In the genomic region with DNA sequence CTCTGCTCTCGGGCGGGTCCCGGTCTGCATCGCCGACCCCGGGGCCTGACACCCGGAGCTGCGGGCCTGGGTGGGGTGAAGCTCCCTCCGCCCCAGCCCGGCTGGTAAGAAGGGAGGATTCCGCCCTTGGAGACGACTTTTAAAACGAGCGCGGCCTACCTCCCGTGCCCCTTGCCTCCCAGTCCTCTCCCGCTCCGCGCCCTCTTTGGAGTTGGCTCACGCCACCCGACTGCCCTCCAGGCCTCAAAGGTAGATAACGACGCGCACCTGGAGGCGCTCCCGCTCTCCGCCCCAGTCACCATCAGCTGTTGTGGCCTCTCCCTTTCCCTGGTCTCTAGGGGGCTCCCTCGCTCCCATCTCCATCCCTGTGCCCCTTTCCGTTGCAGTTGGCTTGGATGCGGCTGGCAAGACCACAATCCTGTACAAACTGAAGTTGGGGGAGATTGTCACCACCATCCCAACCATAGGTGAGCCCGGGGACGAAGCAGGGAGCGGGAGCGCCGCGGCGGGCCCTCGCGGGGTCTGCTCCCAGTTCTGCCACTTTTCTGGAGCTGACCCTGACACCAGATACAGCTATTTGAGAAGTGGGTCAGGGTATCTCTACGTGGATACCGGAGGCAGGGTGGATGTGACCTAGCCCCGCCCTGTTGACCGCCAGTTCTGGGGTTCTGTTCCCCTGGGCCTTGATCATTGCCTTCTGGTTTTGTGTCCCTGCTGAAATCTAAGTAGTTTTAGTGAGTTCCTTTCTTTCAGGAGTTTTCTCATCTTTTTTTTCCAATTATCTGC, we compare ENCODE assay signal across 8 cellular contexts. TPM values are rescaled to one million over a fixed set of nuclear protein-coding genes. Genes with fewer than 3 reads are reported as not detected.
DNase-seq lines count a peak whose midpoint lies in the region; ATAC-seq and FAIRE-seq lines count a peak whose summit lies in the region.

No MANE protein-coding gene starts in this region.

- peaks cover 17 to 53% (median 51%) of the 10 kb centered on the region in 4 donors for H3K4me1 Mint-ChIP-seq in naive thymus-derived CD8-positive, alpha-beta T cell

- peak overlapping the region; percentile 90 to 97 (median 95) for H3K27ac Mint-ChIP-seq in naive thymus-derived CD8-positive, alpha-beta T cell

- POLR2A ChIA-PET in naive thymus-derived CD8-positive, alpha-beta T cell (lab: Charles Lee): interaction anchor here (0.9 to 1.7 kb wide), 2 partner anchors 63 to 196 kb away, joined by 3 to 6 read pairs; a partner anchor contains a TSS

- H3K36me3 Mint-ChIP-seq in naive thymus-derived CD8-positive, alpha-beta T cell: peaks cover 0 to 28% (median 0%) of the 10 kb centered on the region in 3 donors

- H3K4me3 Mint-ChIP-seq in naive thymus-derived CD8-positive, alpha-beta T cell: peak overlapping the region; percentile 92 to 99 (median 95)

- DNase-seq in Ammon's horn (ENCODE audit: low spot score) (peak; percentile 75), NCI-H345 treated with DMSO at 0.1 percent for 48 hours (lab: John Stamatoyannopoulos, UW; ENCODE audit: unreplicated experiment) (peak; percentile 53), fibroblast of the conjunctiva (ENCODE audit: low read depth) (peak; percentile 34), urothelium cell line (ENCODE audit: low spot score) (peak; percentile 66)
- peak; percentile 10 to 17 for DNase-seq in activated T-helper 1 cell treated with anti-CD3 and anti-CD28 coated beads, Interleukin-2, amount 50 U/mL, for 16 hours (ENCODE audit: low read depth in 1 of 2, low spot score in 1 of 2)
- DNase-seq in naive thymus-derived CD8-positive, alpha-beta T cell: peak in 2 of 10 donors; percentile 18 to 27

- ATAC-seq in GM18858 (IDR thresholded peaks at IDR 0.05; ENCODE audit: unreplicated experiment) (peak; percentile 2), HG03095 (IDR thresholded peaks at IDR 0.05; ENCODE audit: unreplicated experiment) (peak; percentile 11)
- ATAC-seq in naive thymus-derived CD8-positive, alpha-beta T cell: peak; percentile 30 to 38

- H3K27me3 Mint-ChIP-seq in naive thymus-derived CD8-positive, alpha-beta T cell: no peaks in the 10 kb centered on the region

- FAIRE-seq in urothelium cell line (lab: Jason Lieb, UNC): no peak

- no peaks in the 10 kb centered on the region for H3K9me3 Mint-ChIP-seq in naive thymus-derived CD8-positive, alpha-beta T cell

RNA-seq across cellular contexts. Expression of a gene that starts 0.7 kb away (rescaled TPM):
- total RNA-seq in naive thymus-derived CD8-positive, alpha-beta T cell: 10 to 100 TPM; 77.0 to 79.3 TPM
- 100 to 1,000 TPM; 146 to 156 (median 152) TPM for polyA plus RNA-seq in naive thymus-derived CD8-positive, alpha-beta T cell

RNA-seq across cellular contexts. Expression of a gene that starts 3.5 kb away (rescaled TPM):
- total RNA-seq in naive thymus-derived CD8-positive, alpha-beta T cell: 10 to 100 TPM; 20.8 to 23.5 TPM
- 10 to 100 TPM in 1 of 3 donors, 1 to 10 TPM in 2; 7.9 to 14.5 (median 8.0) TPM for polyA plus RNA-seq in naive thymus-derived CD8-positive, alpha-beta T cell

RNA-seq across cellular contexts. Expression of a gene that starts 4.6 kb away (rescaled TPM):
- 1 to 10 TPM; 4.6 to 7.4 TPM for total RNA-seq in naive thymus-derived CD8-positive, alpha-beta T cell
- under 1 TPM; 0.29 to 0.57 (median 0.48) TPM for polyA plus RNA-seq in naive thymus-derived CD8-positive, alpha-beta T cell

RNA-seq across cellular contexts. Expression of a gene that starts 29.1 kb away (rescaled TPM):
- total RNA-seq in naive thymus-derived CD8-positive, alpha-beta T cell: not detected
- not detected for polyA plus RNA-seq in naive thymus-derived CD8-positive, alpha-beta T cell
